Comparison of ENCODE assay signal across 11 cellular contexts in genomic region chr1:28176492-28177470, GRCh38. TPM values are rescaled to one million over a fixed set of nuclear protein-coding genes. Genes with fewer than 3 reads are reported as not detected.
A peak's percentile ranks its signal among the peaks of the same experiment; 100 is the strongest.
DNase-seq lines count a peak whose midpoint lies in the region; ATAC-seq, FAIRE-seq and TF ChIP-seq lines count a peak whose summit lies in the region.
"Had no signal": no experiment of that assay in that cellular context is flagged by ENCODE, and none has a peak within 500 bp of the region (broad histone marks: within the 10 kb centered on the region; RNA-seq: fewer than 3 reads in every experiment).

Gene PTAFR (minus strand): TSS chr1:28176690. CDS start chr1:28151021, 25,669 bp downstream.

- TF ChIP-seq POLR2A in GM12891 (IDR thresholded peaks at IDR 0.05; ENCODE audit: low read depth, low read length), result peak; percentile 45; the same call in 1 of the 2 replicates

- H3K4me1 ChIP-seq in adipocyte (ENCODE audit: control insufficient read depth, insufficient read depth, low read length), result peaks cover 49% of the 10 kb centered on the region

- H3K27ac Mint-ChIP-seq in natural killer cell treated with Interleukin-12 subunit alpha and Interleukin-12 subunit beta and Interleukin-15 and Interleukin-18, amount 100 ng/mL, for 72 hours, result peak within 1 kb of the TSS in 1 of 2 donors; percentile 86
- H3K27ac Mint-ChIP-seq: activated CD4-positive, alpha-beta T cell treated with anti-CD3 and anti-CD28 coated beads for 36 hours had no signal

- DNase-seq in GM12891 (ENCODE audit: insufficient read length, low spot score), result peak; percentile 32
- DNase-seq in adipocyte (ENCODE audit: low read depth), result no peak
- no peak for DNase-seq in natural killer cell treated with Interleukin-12 subunit alpha and Interleukin-12 subunit beta and Interleukin-15 and Interleukin-18, amount 100 ng/mL, for 72 hours (ENCODE audit: low spot score)
- DNase-seq in midbrain (lab: John Stamatoyannopoulos, UW), result no peak
- DNase-seq in islet precursor cell, result no peak
- no peak for DNase-seq in NCI-H748 treated with DMSO at 0.1 percent for 48 hours (lab: John Stamatoyannopoulos, UW)
- DNase-seq: activated CD4-positive, alpha-beta T cell treated with anti-CD3 and anti-CD28 coated beads for 36 hours had no signal

- no peaks in the 10 kb centered on the region for H3K9me3 Mint-ChIP-seq in natural killer cell treated with Interleukin-12 subunit alpha and Interleukin-12 subunit beta and Interleukin-15 and Interleukin-18, amount 100 ng/mL, for 72 hours

- H3K27me3 Mint-ChIP-seq in natural killer cell treated with Interleukin-12 subunit alpha and Interleukin-12 subunit beta and Interleukin-15 and Interleukin-18, amount 100 ng/mL, for 72 hours, result peaks cover 8 to 12% of the 10 kb centered on the region in 2 donors

- H3K9ac ChIP-seq in adipocyte (ENCODE audit: low read length), result peak within 1 kb of the TSS; percentile 59
- H3K9ac ChIP-seq: KMS-11 had no signal

- no peaks in the 10 kb centered on the region for H3K9me3 ChIP-seq in adipocyte (ENCODE audit: control insufficient read depth, low read length)

- no peaks in the 10 kb centered on the region for H3K36me3 Mint-ChIP-seq in natural killer cell treated with Interleukin-12 subunit alpha and Interleukin-12 subunit beta and Interleukin-15 and Interleukin-18, amount 100 ng/mL, for 72 hours

- ATAC-seq in HG02981 (IDR thresholded peaks at IDR 0.05; ENCODE audit: unreplicated experiment), result peak; percentile 40
- ATAC-seq in natural killer cell treated with Interleukin-12 subunit alpha and Interleukin-12 subunit beta and Interleukin-15 and Interleukin-18, amount 100 ng/mL, for 72 hours, result peak in 1 of 2 donors; percentile 22
- ATAC-seq in HG03342 (IDR thresholded peaks at IDR 0.05; ENCODE audit: unreplicated experiment), result no peak
- ATAC-seq: activated CD4-positive, alpha-beta T cell treated with anti-CD3 and anti-CD28 coated beads for 36 hours had no signal

- peak within 1 kb of the TSS; percentile 2 for H3K4me3 Mint-ChIP-seq in natural killer cell treated with Interleukin-12 subunit alpha and Interleukin-12 subunit beta and Interleukin-15 and Interleukin-18, amount 100 ng/mL, for 72 hours
- H3K4me3 Mint-ChIP-seq: activated CD4-positive, alpha-beta T cell treated with anti-CD3 and anti-CD28 coated beads for 36 hours had no signal

- no peaks in the 10 kb centered on the region for H3K36me3 ChIP-seq in adipocyte (ENCODE audit: control insufficient read depth, insufficient read depth, low read length, severe bottlenecking)

- peaks cover 43 to 49% of the 10 kb centered on the region in 2 donors for H3K4me1 Mint-ChIP-seq in natural killer cell treated with Interleukin-12 subunit alpha and Interleukin-12 subunit beta and Interleukin-15 and Interleukin-18, amount 100 ng/mL, for 72 hours (ENCODE audit: low read depth in 2 of 2)

- no peaks in the 10 kb centered on the region for H3K27me3 ChIP-seq in adipocyte (replicated peaks; ENCODE audit: control insufficient read depth, insufficient read depth, low read length)

- no peak within 1 kb of the TSS for H3K4me3 ChIP-seq in adipocyte (ENCODE audit: low read length)

- FAIRE-seq in GM12891 (lab: Jason Lieb, UNC), result peak; percentile 96
- FAIRE-seq: endothelial cell of umbilical vein had no signal

TF ChIP-seq in GM12891, 5 proteins besides CTCF, POLR2A, EP300 and RAD21:
- 0 out of 2 replicates have a peak, but pooled peaks have one; percentile 34 for TF ChIP-seq POLR2AphosphoS5 (IDR thresholded peaks at IDR 0.05; ENCODE audit: low read depth, low read length)
- no peak for TF ChIP-seq PAX5 (IDR thresholded peaks at IDR 0.05; ENCODE audit: insufficient read depth, low read length, severe bottlenecking)
- 0 out of 2 replicates have a peak, but pooled peaks have one; percentile 25 for TF ChIP-seq TAF1 (IDR thresholded peaks at IDR 0.05; ENCODE audit: low read depth, low read length)
- TF ChIP-seq SPI1 (IDR thresholded peaks at IDR 0.05; ENCODE audit: low read depth, low read length), result peak; percentile 91
- TF ChIP-seq POU2F2 (IDR thresholded peaks at IDR 0.05; ENCODE audit: low read depth, low read length), result no peak

RNA-seq across cellular contexts. Expression of gene PTAFR, which starts in this region (rescaled TPM):
- 10.2 TPM for polyA plus RNA-seq in GM12891 (2012; ENCODE audit: low read depth, missing spikeins)
- 1 to 10 TPM; 1.3 to 2.0 TPM for total RNA-seq in natural killer cell treated with Interleukin-12 subunit alpha and Interleukin-12 subunit beta and Interleukin-15 and Interleukin-18, amount 100 ng/mL, for 72 hours
